1 cellular context compared by ENCODE assay signal in genomic region chr7:81333004-81333403, GRCh38.
TF ChIP-seq lines count a peak whose summit lies in the region.

No MANE protein-coding gene starts in this region.

TF ChIP-seq in SK-N-SH, 30 proteins besides CTCF, POLR2A, EP300 and RAD21 (continued from another document):
- no peak for TF ChIP-seq RFX5 (IDR thresholded peaks at IDR 0.05; ENCODE audit: low read length)
- no peak for TF ChIP-seq GABPA (IDR thresholded peaks at IDR 0.05; ENCODE audit: low read depth)
- no peak for TF ChIP-seq MXI1 (IDR thresholded peaks at IDR 0.05; ENCODE audit: low read depth, low read length)
- TF ChIP-seq USF2 (IDR thresholded peaks at IDR 0.05; ENCODE audit: borderline replicate concordance, low read depth, low read length): no peak
- TF ChIP-seq FOSL2 (IDR thresholded peaks at IDR 0.05; ENCODE audit: borderline replicate concordance, low read depth): peak; percentile 64
- peak; percentile 27; the same call in 1 of the 2 replicates for TF ChIP-seq NFIC (IDR thresholded peaks at IDR 0.05; ENCODE audit: borderline replicate concordance)
- TF ChIP-seq SIN3A (IDR thresholded peaks at IDR 0.05; ENCODE audit: borderline replicate concordance, low read depth, low read length): 0 out of 2 replicates have a peak, but pooled peaks have one; percentile 38
- TF ChIP-seq CHD2 (IDR thresholded peaks at IDR 0.05; ENCODE audit: low read length, partially characterized antibody): no peak
- TF ChIP-seq JUND (IDR thresholded peaks at IDR 0.05): peak; percentile 67
- peak; percentile 68 for TF ChIP-seq PBX3 (IDR thresholded peaks at IDR 0.05)
- TF ChIP-seq TCF12 (IDR thresholded peaks at IDR 0.05): peak; percentile 80
- TF ChIP-seq TEAD4 (IDR thresholded peaks at IDR 0.05; ENCODE audit: borderline replicate concordance, insufficient read depth): peak; percentile 61; the same call in 1 of the 2 replicates
- TF ChIP-seq NRF1 (IDR thresholded peaks at IDR 0.05; ENCODE audit: low read depth, low read length): no peak
